Comparison of ENCODE assay signal across 9 cellular contexts in the genomic region with DNA sequence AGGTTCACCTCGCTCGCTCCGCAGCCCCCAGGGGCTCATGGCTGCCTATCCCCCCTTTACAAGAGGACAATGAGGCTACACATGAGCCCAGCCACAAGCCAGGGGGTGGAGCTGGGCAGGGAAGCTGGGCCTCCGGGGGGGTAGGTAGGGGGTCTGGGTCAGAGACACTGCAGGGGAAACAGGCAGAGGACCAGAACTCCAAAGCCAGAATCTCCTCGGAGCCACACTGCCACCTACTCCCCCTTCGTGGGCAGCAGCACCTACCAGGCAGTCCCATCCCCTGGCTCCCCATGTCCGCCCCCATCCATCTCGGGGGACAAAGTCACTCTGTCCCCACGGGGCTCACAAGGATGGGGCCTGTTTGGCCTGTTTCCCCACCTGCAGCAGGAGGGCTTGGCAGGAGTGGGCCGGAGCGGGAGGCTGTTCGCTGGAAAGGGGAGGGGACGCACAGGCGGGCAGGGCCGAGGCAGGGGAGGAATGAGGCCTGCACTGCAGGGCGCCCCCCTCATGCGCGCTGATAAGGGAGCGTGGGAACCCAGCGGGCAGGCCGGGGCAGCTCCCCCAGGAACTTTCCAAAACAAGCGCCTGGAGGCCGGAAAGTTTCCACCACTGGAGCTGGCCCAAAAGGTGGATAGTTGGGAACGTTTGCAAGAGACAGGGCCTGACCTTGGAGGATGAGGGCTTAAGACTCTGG. TPM values are rescaled to one million over a fixed set of nuclear protein-coding genes. Genes with fewer than 3 reads are reported as not detected.
DNase-seq lines count a peak whose midpoint lies in the region; FAIRE-seq and TF ChIP-seq lines count a peak whose summit lies in the region.
"Had no signal": no experiment of that assay in that cellular context is flagged by ENCODE, and none has a peak within 500 bp of the region (broad histone marks: within the 10 kb centered on the region; RNA-seq: fewer than 3 reads in every experiment).

No MANE protein-coding gene starts in this region.

- H3K4me3 ChIP-seq in AG09309 (ENCODE audit: control insufficient read depth, low read depth, low read length) (0 out of 2 replicates have a peak overlapping the region, but pooled peaks have one; percentile 1), OCI-LY1 (ENCODE audit: low read depth, low read length, poor library complexity, severe bottlenecking) (peak overlapping the region; percentile 56), endothelial cell of umbilical vein (replicated peaks in 1 of 3; ENCODE audit: insufficient read depth in 1 of 3, low read depth in 1 of 3, low read length in 3 of 3) (no peak overlapping the region), neural cell (ENCODE audit: low read length) (peak overlapping the region; percentile 89)

- TF ChIP-seq EP300 in neural cell (conservative IDR thresholded peaks at IDR 0.05; ENCODE audit: poor library complexity, severe bottlenecking) = no peak

- DNase-seq in AG09309 (ENCODE audit: low read depth) (no peak), endothelial cell of umbilical vein (ENCODE audit: low read depth, low spot score) (peak; percentile 24), SHP77 treated with DMSO at 0.1 percent for 48 hours (lab: John Stamatoyannopoulos, UW) (no peak), NCI-H1092 (lab: John Stamatoyannopoulos, UW) (no peak), NAMALWA (ENCODE audit: low spot score) (no peak), occipital lobe (lab: John Stamatoyannopoulos, UW) (no peak)

- H3K9me3 ChIP-seq in OCI-LY1 (ENCODE audit: low read length) (no peaks in the 10 kb centered on the region), endothelial cell of umbilical vein (replicated peaks; ENCODE audit: control insufficient read depth, insufficient read depth, low read length) (no peaks in the 10 kb centered on the region), neural cell (ENCODE audit: low read length) (no peaks in the 10 kb centered on the region)

- H3K36me3 ChIP-seq in OCI-LY1 (ENCODE audit: insufficient read depth, low read length) = peaks cover under 1% of the 10 kb centered on the region; the same call in 1 of the 2 replicates
- peaks cover 0 to 5% of the 10 kb centered on the region in 2 experiments for H3K36me3 ChIP-seq in endothelial cell of umbilical vein (ENCODE audit: control insufficient read depth in 2 of 2, extremely low read depth in 1 of 2, insufficient read depth in 2 of 2, low read length in 2 of 2)
- no peaks in the 10 kb centered on the region for H3K36me3 ChIP-seq in neural cell (ENCODE audit: insufficient read depth, low read length)

- H3K27ac ChIP-seq in OCI-LY1 (ENCODE audit: low read depth, low read length, poor library complexity, severe bottlenecking) (peak overlapping the region; percentile 33), endothelial cell of umbilical vein (ENCODE audit: insufficient read depth, low read depth, low read length) (no peak overlapping the region), neural cell (ENCODE audit: low read length) (no peak overlapping the region)
- H3K27ac ChIP-seq: KMS-11 had no signal

- POLR2A ChIA-PET in endothelial cell of umbilical vein (lab: Charles Lee) = no interaction called here

- CTCF ChIA-PET in endothelial cell of umbilical vein (lab: Charles Lee) = interaction anchor here (1.0 to 3.7 kb wide), 3 partner anchors 9 to 22 kb away, joined by 3 to 23 read pairs (median 3); no protein-coding TSS in a partner anchor

- TF ChIP-seq POLR2A in endothelial cell of umbilical vein (IDR thresholded peaks at IDR 0.05; ENCODE audit: low read depth, low read length) = no peak

- H2AFZ ChIP-seq in OCI-LY1 (ENCODE audit: low read length) = no peak overlapping the region
- no peak overlapping the region for H2AFZ ChIP-seq in endothelial cell of umbilical vein (ENCODE audit: low read depth, low read length)
- H2AFZ ChIP-seq in neural cell (ENCODE audit: low read depth, low read length) = no peak overlapping the region

- H3K4me1 ChIP-seq in OCI-LY1 (ENCODE audit: insufficient read depth, low read length, severe bottlenecking) = peaks cover 20% of the 10 kb centered on the region
- H3K4me1 ChIP-seq in endothelial cell of umbilical vein (ENCODE audit: control insufficient read depth, extremely low read depth, insufficient read depth, low read length) = peaks cover 6% of the 10 kb centered on the region

- FAIRE-seq in endothelial cell of umbilical vein (lab: Jason Lieb, UNC) = peak; percentile 37

- H3K9me1 ChIP-seq in endothelial cell of umbilical vein (replicated peaks; ENCODE audit: control insufficient read depth, extremely low read depth, insufficient read depth, low read length) = no peaks in the 10 kb centered on the region

- no peaks in the 10 kb centered on the region for H3K27me3 ChIP-seq in OCI-LY1 (ENCODE audit: insufficient read depth, low read length)
- H3K27me3 ChIP-seq in endothelial cell of umbilical vein (ENCODE audit: control insufficient read depth in 2 of 2, insufficient read depth in 2 of 2, low read length in 2 of 2) = no peaks in the 10 kb centered on the region
- H3K27me3 ChIP-seq in neural cell (ENCODE audit: insufficient read depth, low read depth, low read length) = no peaks in the 10 kb centered on the region

- intact Hi-C loops in endothelial cell of umbilical vein (cut with micrococcal nuclease) = no loop called here

- H3F3A ChIP-seq in OCI-LY1 (ENCODE audit: insufficient read depth, low read length) (0 out of 2 replicates have a peak, but pooled peaks cover 4% of the 10 kb centered on the region), neural cell (ENCODE audit: insufficient read depth, low read length, poor library complexity, severe bottlenecking) (peaks cover 3% of the 10 kb centered on the region)

- dilution Hi-C loops in endothelial cell of umbilical vein (cut with MboI; ENCODE audit: extremely low pct_ligation_motif_present, low sequenced_read_pairs) = no loop called here

- H3K9me2 ChIP-seq in OCI-LY1 (ENCODE audit: low read depth, low read length) (no peaks in the 10 kb centered on the region), neural cell (ENCODE audit: insufficient read depth, low read length) (no peaks in the 10 kb centered on the region)

- H3K9ac ChIP-seq in OCI-LY1 (ENCODE audit: low read length) (no peak overlapping the region), endothelial cell of umbilical vein (replicated peaks; ENCODE audit: extremely low read depth, insufficient read depth, low read length) (no peak overlapping the region), neural cell (ENCODE audit: low read length) (peak overlapping the region; percentile 76)
- H3K9ac ChIP-seq: KMS-11 had no signal

- TF ChIP-seq CTCF in AG09309 (IDR thresholded peaks at IDR 0.05; ENCODE audit: control insufficient read depth, insufficient read depth, low read depth, low read length, missing control alignments) (no peak), OCI-LY1 (IDR thresholded peaks at IDR 0.05; ENCODE audit: low read length) (no peak), endothelial cell of umbilical vein (IDR thresholded peaks at IDR 0.05; ENCODE audit: extremely low read depth in 1 of 2, insufficient read depth in 1 of 2, low read depth in 1 of 2, low read length in 2 of 2) (no peak), neural cell (IDR thresholded peaks at IDR 0.05; ENCODE audit: poor library complexity, severe bottlenecking) (no peak)

- no peak for TF ChIP-seq RAD21 in neural cell (conservative IDR thresholded peaks at IDR 0.05)

- no TSS peak for BruUV-seq in endothelial cell of umbilical vein (replicated peaks; lab: Mats Ljungman, UMichigan)

- H4K20me1 ChIP-seq in OCI-LY1 (ENCODE audit: insufficient read depth, low read length) = no peaks in the 10 kb centered on the region
- H4K20me1 ChIP-seq in endothelial cell of umbilical vein (replicated peaks; ENCODE audit: control insufficient read depth, extremely low read depth, insufficient read depth, low read length) = no peaks in the 10 kb centered on the region
- H4K20me1 ChIP-seq in neural cell (ENCODE audit: insufficient read depth) = no peaks in the 10 kb centered on the region

- no peaks in the 10 kb centered on the region for H3K79me2 ChIP-seq in OCI-LY1 (ENCODE audit: insufficient read depth, low read length)
- H3K79me2 ChIP-seq in endothelial cell of umbilical vein (ENCODE audit: control insufficient read depth, insufficient read depth, low read length) = no peaks in the 10 kb centered on the region
- H3K79me2 ChIP-seq in neural cell (replicated peaks; ENCODE audit: insufficient read depth, low read length) = no peaks in the 10 kb centered on the region

- H3K4me2 ChIP-seq in OCI-LY1 (ENCODE audit: low read length) (0 out of 2 replicates have a peak overlapping the region, but pooled peaks have one; percentile 62), endothelial cell of umbilical vein (ENCODE audit: insufficient read depth, low read length) (no peak overlapping the region), neural cell (ENCODE audit: low read length) (peak overlapping the region; percentile 14)
- H3K4me2 ChIP-seq: KMS-11 had no signal

RNA-seq across cellular contexts. Expression of a gene that starts 0.5 kb away (rescaled TPM):
- total RNA-seq in endothelial cell of umbilical vein (70.2 and 74.1 TPM in 2 replicates), occipital lobe (95.1 TPM)
- polyA plus RNA-seq in endothelial cell of umbilical vein (69.0 and 85.0 TPM in 2 replicates), neural cell (123 and 164 TPM in 2 replicates)
- polyA plus RNA-seq in endothelial cell of umbilical vein (2011; cell fraction: cytosol; rRNA removed) = 32.0 and 38.7 TPM in 2 replicates
- 145 and 173 TPM in 2 replicates for polyA plus RNA-seq in endothelial cell of umbilical vein (2011; cell fraction: nucleus; rRNA removed)
- 38.7 and 63.2 TPM in 2 replicates for polyA plus RNA-seq in endothelial cell of umbilical vein (2012)
- polyA minus RNA-seq in endothelial cell of umbilical vein (26.2 and 34.8 TPM in 2 replicates), neural cell (47.0 and 53.0 TPM in 2 replicates)
- not detected for polyA minus RNA-seq in endothelial cell of umbilical vein (2011; cell fraction: cytosol; rRNA and poly(A)+ RNA removed)
- polyA minus RNA-seq in endothelial cell of umbilical vein (2011; cell fraction: nucleus; rRNA and poly(A)+ RNA removed) = 12.2 and 26.3 TPM in 2 replicates

RNA-seq across cellular contexts. Expression of a gene that starts 19.3 kb away (rescaled TPM):
- 140 and 151 TPM in 2 replicates for total RNA-seq in endothelial cell of umbilical vein
- polyA plus RNA-seq in endothelial cell of umbilical vein = 89.6 and 116 TPM in 2 replicates
- 43.5 and 75.7 TPM in 2 replicates for polyA plus RNA-seq in endothelial cell of umbilical vein (2011; cell fraction: cytosol; rRNA removed)
- polyA plus RNA-seq in endothelial cell of umbilical vein (2011; cell fraction: nucleus; rRNA removed) = 116 and 121 TPM in 2 replicates
- 50.5 and 101 TPM in 2 replicates for polyA plus RNA-seq in endothelial cell of umbilical vein (2012)
- polyA minus RNA-seq in endothelial cell of umbilical vein = 12.7 and 21.8 TPM in 2 replicates
- 32.1 TPM for polyA minus RNA-seq in endothelial cell of umbilical vein (2011; cell fraction: cytosol; rRNA and poly(A)+ RNA removed)
- polyA minus RNA-seq in endothelial cell of umbilical vein (2011; cell fraction: nucleus; rRNA and poly(A)+ RNA removed) = 27.4 and 63.5 TPM in 2 replicates
- 148 and 166 TPM in 2 replicates for polyA plus RNA-seq in neural cell
- 75.0 and 80.3 TPM in 2 replicates for polyA minus RNA-seq in neural cell
- 75.6 TPM for total RNA-seq in occipital lobe

RNA-seq across cellular contexts. Expression of a gene that starts 41.1 kb away (rescaled TPM):
- total RNA-seq in endothelial cell of umbilical vein (not detected in 2 replicates), occipital lobe (0.78 TPM)
- polyA plus RNA-seq in endothelial cell of umbilical vein (not detected in 2 replicates), neural cell (not detected in 2 replicates)
- polyA plus RNA-seq in endothelial cell of umbilical vein (2011; cell fraction: cytosol; rRNA removed) = not detected in 2 replicates
- not detected in 2 replicates for polyA plus RNA-seq in endothelial cell of umbilical vein (2011; cell fraction: nucleus; rRNA removed)
- not detected in 2 replicates for polyA plus RNA-seq in endothelial cell of umbilical vein (2012)
- polyA minus RNA-seq in endothelial cell of umbilical vein (not detected in 2 replicates), neural cell (not detected in 2 replicates)
- polyA minus RNA-seq in endothelial cell of umbilical vein (2011; cell fraction: cytosol; rRNA and poly(A)+ RNA removed) = not detected
- not detected in 2 replicates for polyA minus RNA-seq in endothelial cell of umbilical vein (2011; cell fraction: nucleus; rRNA and poly(A)+ RNA removed)

RNA-seq across cellular contexts. Expression of a gene that starts 52.5 kb away (rescaled TPM):
- total RNA-seq in endothelial cell of umbilical vein (140 and 165 TPM in 2 replicates), occipital lobe (not detected)
- polyA plus RNA-seq in endothelial cell of umbilical vein (206 and 343 TPM in 2 replicates), neural cell (1.6 TPM in 1 of 2 replicates, not detected in the other)
- polyA plus RNA-seq in endothelial cell of umbilical vein (2011; cell fraction: cytosol; rRNA removed) = 74.9 and 137 TPM in 2 replicates
- 58.6 and 63.6 TPM in 2 replicates for polyA plus RNA-seq in endothelial cell of umbilical vein (2011; cell fraction: nucleus; rRNA removed)
- polyA plus RNA-seq in endothelial cell of umbilical vein (2012) = 252 and 264 TPM in 2 replicates
- polyA minus RNA-seq in endothelial cell of umbilical vein (30.7 and 37.6 TPM in 2 replicates), neural cell (not detected in 2 replicates)
- polyA minus RNA-seq in endothelial cell of umbilical vein (2011; cell fraction: cytosol; rRNA and poly(A)+ RNA removed) = 27.1 TPM
- polyA minus RNA-seq in endothelial cell of umbilical vein (2011; cell fraction: nucleus; rRNA and poly(A)+ RNA removed) = 12.8 and 28.4 TPM in 2 replicates

Comparison
In these comparisons a context has a peak if more than half of its experiments do, and no peak if none do; other contexts are left out.
1. H3K4me3 ChIP-seq: peak in AG09309 (single experiment), OCI-LY1 (single experiment) and neural cell (single experiment); none in endothelial cell of umbilical vein (0 of 3).